In the genomic region with DNA sequence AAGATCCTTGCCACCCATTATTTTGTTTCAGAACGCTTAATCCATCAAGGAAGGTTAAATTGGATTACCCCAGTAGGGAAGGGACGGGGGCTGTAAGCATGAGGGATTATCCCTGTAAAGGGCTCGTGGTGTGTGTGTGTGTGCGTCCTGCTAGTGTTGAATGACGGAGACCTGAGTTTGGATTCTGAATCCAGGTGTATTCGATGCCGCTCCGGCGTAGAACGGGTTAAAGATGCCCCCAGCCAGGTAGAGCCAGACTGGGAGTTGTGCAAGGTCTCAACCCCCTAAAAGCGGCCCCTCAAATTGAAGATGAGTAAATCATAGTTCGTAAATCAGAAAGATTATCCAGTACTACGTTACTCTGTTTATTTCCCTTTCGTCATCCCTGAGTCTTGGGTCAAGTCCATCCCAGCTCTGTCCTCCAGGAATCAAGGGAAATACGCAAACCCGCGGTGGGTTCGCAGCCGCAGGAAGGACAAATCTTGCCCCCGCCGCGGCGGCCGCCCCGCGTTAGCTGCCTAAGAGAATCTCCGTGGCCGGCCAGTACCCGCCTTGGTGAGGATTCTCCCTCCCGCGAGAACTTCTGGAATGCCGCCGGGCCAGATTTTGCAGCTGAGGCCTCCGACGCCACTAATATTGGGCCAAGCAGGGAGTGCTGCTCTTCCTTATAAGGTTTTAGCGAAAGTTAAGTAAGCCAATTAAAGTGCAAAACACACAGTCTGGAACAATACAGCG, we compare ENCODE assay signal across 8 cellular contexts. TPM values are rescaled to one million over a fixed set of nuclear protein-coding genes. Genes with fewer than 3 reads are reported as not detected.
DNase-seq lines count a peak whose midpoint lies in the region; ATAC-seq, FAIRE-seq and TF ChIP-seq lines count a peak whose summit lies in the region.

No MANE protein-coding gene starts in this region.

- H3K27me3 ChIP-seq in AG04450 (ENCODE audit: control insufficient read depth, insufficient read depth, low read length) (no peaks in the 10 kb centered on the region), cardiac muscle cell (peaks cover 41% of the 10 kb centered on the region), osteoblast (ENCODE audit: insufficient read depth, low read length) (no peaks in the 10 kb centered on the region)

- peak; percentile 4 for ATAC-seq in HG02884 (IDR thresholded peaks at IDR 0.05; ENCODE audit: unreplicated experiment)
- peak; percentile 19 for ATAC-seq in activated naive CD8-positive, alpha-beta T cell treated with anti-CD3 and anti-CD28 coated beads, Interleukin-2, amount 10 ng/mL, durations not matched to agents 7 days and 5 days (ENCODE audit: low read depth)

- TF ChIP-seq CTCF in AG04450 (IDR thresholded peaks at IDR 0.05; ENCODE audit: low read depth, low read length) (no peak), GM12875 (IDR thresholded peaks at IDR 0.05; ENCODE audit: borderline replicate concordance, insufficient read depth, low read depth, low read length) (no peak), cardiac muscle cell (IDR thresholded peaks at IDR 0.05; ENCODE audit: low read depth, low read length) (no peak), osteoblast (IDR thresholded peaks at IDR 0.05; ENCODE audit: extremely low read depth, low read depth, low read length) (no peak), D721Med (IDR thresholded peaks at IDR 0.05; ENCODE audit: insufficient read depth, missing control alignments) (no peak)

- peak overlapping the region; percentile 90 for H3K4me2 ChIP-seq in osteoblast (ENCODE audit: insufficient read depth, low read length)

- FAIRE-seq in D721Med (lab: Jason Lieb, UNC), result no peak

- H2AFZ ChIP-seq in osteoblast (ENCODE audit: low read length), result peak overlapping the region; percentile 82

- H4K20me1 ChIP-seq in osteoblast (ENCODE audit: insufficient read depth, low read length), result peaks cover 8% of the 10 kb centered on the region

- DNase-seq in AG04450 (ENCODE audit: low read depth, low spot score), result peak; percentile 50
- peak; percentile 58 for DNase-seq in NCI-H226
- peak; percentile 44 for DNase-seq in activated naive CD8-positive, alpha-beta T cell treated with anti-CD3 and anti-CD28 coated beads, Interleukin-2, amount 10 ng/mL, durations not matched to agents 7 days and 5 days
- DNase-seq in cardiac muscle cell (ENCODE audit: low read depth in 1 of 2, low spot score in 1 of 2), result peak; percentile 83 to 90
- DNase-seq in osteoblast (ENCODE audit: insufficient read length, low spot score, missing footprints), result peak; percentile 86
- DNase-seq in D721Med (ENCODE audit: insufficient read length, low spot score), result no peak

- H3K79me2 ChIP-seq in osteoblast (ENCODE audit: insufficient read depth, low read length), result peaks cover 53% of the 10 kb centered on the region

- peak overlapping the region; percentile 99 for H3K27ac Mint-ChIP-seq in activated naive CD8-positive, alpha-beta T cell treated with anti-CD3 and anti-CD28 coated beads, Interleukin-2, amount 10 ng/mL, durations not matched to agents 7 days and 5 days

- peaks cover 8% of the 10 kb centered on the region for H3K36me3 Mint-ChIP-seq in activated naive CD8-positive, alpha-beta T cell treated with anti-CD3 and anti-CD28 coated beads, Interleukin-2, amount 10 ng/mL, durations not matched to agents 7 days and 5 days

- H3K4me1 ChIP-seq in cardiac muscle cell (ENCODE audit: low read depth), result peaks cover 6% of the 10 kb centered on the region
- peaks cover 24% of the 10 kb centered on the region for H3K4me1 ChIP-seq in osteoblast (ENCODE audit: insufficient read depth, low read length)

- H3K27me3 Mint-ChIP-seq in activated naive CD8-positive, alpha-beta T cell treated with anti-CD3 and anti-CD28 coated beads, Interleukin-2, amount 10 ng/mL, durations not matched to agents 7 days and 5 days, result peaks cover 28% of the 10 kb centered on the region

- H3K4me3 Mint-ChIP-seq in activated naive CD8-positive, alpha-beta T cell treated with anti-CD3 and anti-CD28 coated beads, Interleukin-2, amount 10 ng/mL, durations not matched to agents 7 days and 5 days, result peak overlapping the region; percentile 99

- POLR2A ChIA-PET in AG04450 (lab: Yijun Ruan, JAX), result interaction anchor here (0.6 to 2.5 kb wide), 3 partner anchors 21 to 437 kb away, joined by 3 to 15 read pairs (median 5); partner anchors contain the start of gene CDKN2B
- POLR2A ChIA-PET in activated naive CD8-positive, alpha-beta T cell treated with anti-CD3 and anti-CD28 coated beads, Interleukin-2, amount 10 ng/mL, durations not matched to agents 7 days and 5 days (lab: Charles Lee), result interaction anchor here (0.7 kb wide), 2 partner anchors 316 to 357 kb away, joined by 3 to 4 read pairs; no protein-coding TSS in a partner anchor

- H3K9me3 Mint-ChIP-seq in activated naive CD8-positive, alpha-beta T cell treated with anti-CD3 and anti-CD28 coated beads, Interleukin-2, amount 10 ng/mL, durations not matched to agents 7 days and 5 days, result no peaks in the 10 kb centered on the region

- H3K4me1 Mint-ChIP-seq in activated naive CD8-positive, alpha-beta T cell treated with anti-CD3 and anti-CD28 coated beads, Interleukin-2, amount 10 ng/mL, durations not matched to agents 7 days and 5 days, result peaks cover 32% of the 10 kb centered on the region

- H3K4me3 ChIP-seq in AG04450 (ENCODE audit: low read depth, low read length) (peak overlapping the region; percentile 86), GM12875 (ENCODE audit: low read depth, low read length) (peak overlapping the region; percentile 62), cardiac muscle cell (peak overlapping the region; percentile 91), osteoblast (ENCODE audit: insufficient read depth, low read length) (peak overlapping the region; percentile 89)

- CTCF ChIA-PET in AG04450 (lab: Charles Lee), result interaction anchor here (1.0 to 1.6 kb wide), 4 partner anchors 11 to 367 kb away, joined by 3 to 10 read pairs (median 5); no protein-coding TSS in a partner anchor

- H3K36me3 ChIP-seq in cardiac muscle cell (no peaks in the 10 kb centered on the region), osteoblast (ENCODE audit: insufficient read depth, low read length) (peaks cover 3% of the 10 kb centered on the region)

- no peaks in the 10 kb centered on the region for H3K9me3 ChIP-seq in AG04450 (ENCODE audit: control insufficient read depth, insufficient read depth, low read length)
- no peaks in the 10 kb centered on the region for H3K9me3 ChIP-seq in cardiac muscle cell (ENCODE audit: low read depth)
- no peaks in the 10 kb centered on the region for H3K9me3 ChIP-seq in osteoblast (ENCODE audit: low read depth, low read length)

- H3K27ac ChIP-seq in AG04450 (ENCODE audit: low read depth, low read length) (peak overlapping the region; percentile 84), cardiac muscle cell (peak overlapping the region; percentile 61), osteoblast (ENCODE audit: low read depth, low read length) (peak overlapping the region; percentile 88)

RNA-seq across cellular contexts. Expression of gene MTAP, which starts 0.6 kb away (rescaled TPM):
- polyA plus RNA-seq in AG04450 (2011; rRNA removed) (21.7 and 26.1 TPM in 2 replicates), cardiac muscle cell (23.0 and 26.4 TPM in 2 replicates)
- polyA minus RNA-seq in AG04450 (2011; rRNA and poly(A)+ RNA removed), result 25.3 and 28.9 TPM in 2 replicates
- total RNA-seq in activated naive CD8-positive, alpha-beta T cell treated with anti-CD3 and anti-CD28 coated beads, Interleukin-2, amount 10 ng/mL, durations not matched to agents 7 days and 5 days, result 10 to 100 TPM; 54.1 to 54.5 TPM
- total RNA-seq in cardiac muscle cell (14.1 and 21.5 TPM in 2 replicates), osteoblast (30.4 and 35.9 TPM in 2 replicates)
